ENCODE assay signal across 1 cellular context in genomic region chr6:11111769-11112437, GRCh38.
TF ChIP-seq lines count a peak whose summit lies in the region.

No MANE protein-coding gene starts in this region.

TF ChIP-seq in K562, 482 proteins besides CTCF, POLR2A, EP300 and RAD21 (continued from another document and continues in another):
- TF ChIP-seq ZBTB40 (IDR thresholded peaks at IDR 0.05) (0 out of 2 replicates have a peak, but pooled peaks have one; percentile 18), ZBTB40 (CRISPR knock-in tag; IDR thresholded peaks at IDR 0.05) (no peak), FOSL1 (tag; conservative IDR thresholded peaks at IDR 0.05) (peak; percentile 40; the same call in 1 of the 2 replicates), ZEB2 (IDR thresholded peaks at IDR 0.05) (peak; percentile 69), ELK3 (CRISPR knock-in tag; IDR thresholded peaks at IDR 0.05) (no peak), MITF (IDR thresholded peaks at IDR 0.05) (no peak), E4F1 (CRISPR knock-in tag; IDR thresholded peaks at IDR 0.05; ENCODE audit: borderline replicate concordance) (no peak), ZBTB2 (IDR thresholded peaks at IDR 0.05) (peak; percentile 64; the same call in 1 of the 2 replicates), SMAD4 (CRISPR knock-in tag; conservative IDR thresholded peaks at IDR 0.05) (peak; percentile 73), CHD2 (IDR thresholded peaks at IDR 0.05; ENCODE audit: low read depth, low read length) (no peak), ZSCAN29 (IDR thresholded peaks at IDR 0.05) (no peak), BRF2 (IDR thresholded peaks at IDR 0.05; ENCODE audit: borderline replicate concordance, insufficient read depth, insufficient read length) (no peak), NFRKB (IDR thresholded peaks at IDR 0.05; ENCODE audit: low read depth) (no peak), MYNN (IDR thresholded peaks at IDR 0.05) (no peak), MYNN (CRISPR knock-in tag; IDR thresholded peaks at IDR 0.05) (no peak), PTRF (tag; IDR thresholded peaks at IDR 0.05) (no peak), TFE3 (CRISPR knock-in tag; IDR thresholded peaks at IDR 0.05) (no peak; the same call in 1 of the 2 replicates), SPI1 (IDR thresholded peaks at IDR 0.05; ENCODE audit: borderline replicate concordance, low read depth, low read length) (no peak), ATF7 (IDR thresholded peaks at IDR 0.05) (peak; percentile 51; the same call in 1 of the 2 replicates), HDAC3 (IDR thresholded peaks at IDR 0.05; ENCODE audit: borderline replicate concordance, partially characterized antibody) (no peak), TCF7 (IDR thresholded peaks at IDR 0.05; ENCODE audit: borderline replicate concordance) (no peak), SIX5 (IDR thresholded peaks at IDR 0.05; ENCODE audit: borderline replicate concordance in 1 of 2, insufficient read depth in 1 of 2, low read depth in 1 of 2, low read length in 2 of 2) (no peak), ETV1 (tag; conservative IDR thresholded peaks at IDR 0.05; ENCODE audit: low read depth) (peak; percentile 83), ZNF76 (CRISPR knock-in tag; IDR thresholded peaks at IDR 0.05; ENCODE audit: borderline replicate concordance) (no peak), GABPB1 (CRISPR knock-in tag; IDR thresholded peaks at IDR 0.05) (peak; percentile 40; the same call in 1 of the 2 replicates), NEUROD1 (IDR thresholded peaks at IDR 0.05; ENCODE audit: borderline replicate concordance, low read depth, low read length, partially characterized antibody) (no peak), CHAMP1 (IDR thresholded peaks at IDR 0.05) (peak; percentile 45), TBP (optimal IDR thresholded peaks at IDR 0.05; ENCODE audit: low read depth, low read length) (no peak), ZNF316 (IDR thresholded peaks at IDR 0.05) (no peak), CCNT2 (IDR thresholded peaks at IDR 0.05; ENCODE audit: borderline replicate concordance, extremely low read depth, insufficient read length, low read depth, low read length) (no peak), ZFPM2 (CRISPR knock-in tag; IDR thresholded peaks at IDR 0.05) (no peak), RBM39 (optimal IDR thresholded peaks at IDR 0.05; ENCODE audit: low read depth, low read length) (no peak), L3MBTL2 (IDR thresholded peaks at IDR 0.05) (peak; percentile 24; the same call in 1 of the 2 replicates), KHSRP (IDR thresholded peaks at IDR 0.05) (no peak), HLTF (IDR thresholded peaks at IDR 0.05) (no peak), PTBP1 (IDR thresholded peaks at IDR 0.05; ENCODE audit: low read depth, low read length) (no peak), EHMT2 (IDR thresholded peaks at IDR 0.05) (no peak), STAG1 (CRISPR knock-in tag; IDR thresholded peaks at IDR 0.05; ENCODE audit: borderline replicate concordance) (no peak), NBN (IDR thresholded peaks at IDR 0.05; ENCODE audit: low read depth) (no peak), KLF6 (CRISPR knock-in tag; IDR thresholded peaks at IDR 0.05; ENCODE audit: borderline replicate concordance) (no peak), PRMT5 (CRISPR knock-in tag; IDR thresholded peaks at IDR 0.05) (no peak), ZNF57 (CRISPR knock-in tag; IDR thresholded peaks at IDR 0.05) (no peak)
